ENCODE assay signal across 28 cellular contexts in the genomic region with DNA sequence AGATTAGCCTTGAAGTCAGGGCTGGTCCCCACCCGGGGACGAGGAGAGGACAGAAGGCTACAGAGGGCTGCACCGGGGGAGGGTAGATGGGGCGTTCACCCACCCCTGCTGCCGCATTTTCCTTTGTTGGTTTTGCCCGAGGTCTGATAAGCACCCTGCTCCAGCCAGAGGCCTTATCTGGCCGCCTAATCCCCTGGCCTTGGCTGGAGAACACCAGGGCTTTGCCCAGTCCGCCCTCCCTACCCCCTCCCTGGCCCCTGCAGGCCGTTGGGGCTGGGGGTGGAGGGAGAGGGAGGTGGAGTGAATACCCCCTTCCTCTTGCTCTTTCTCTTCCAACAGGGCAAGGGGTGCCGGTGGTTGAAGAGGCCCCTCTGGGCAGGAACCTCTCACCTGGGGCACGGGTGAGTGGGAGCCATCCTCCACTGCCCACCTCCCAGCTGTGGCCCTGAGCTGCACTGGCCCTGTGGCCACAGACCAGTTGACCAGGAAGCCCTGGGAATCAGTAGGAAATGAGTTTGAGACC. TPM values are rescaled to one million over a fixed set of nuclear protein-coding genes. Genes with fewer than 3 reads are reported as not detected.
DNase-seq lines count a peak whose midpoint lies in the region; ATAC-seq and TF ChIP-seq lines count a peak whose summit lies in the region.
"Had no signal": no experiment of that assay in that cellular context is flagged by ENCODE, and none has a peak within 500 bp of the region (broad histone marks: within the 10 kb centered on the region; RNA-seq: fewer than 3 reads in every experiment).

No MANE protein-coding gene starts in this region.

- H3K27ac ChIP-seq in WERI-Rb-1 (peak overlapping the region; percentile 99), transverse colon (no peak overlapping the region)
- H3K27ac ChIP-seq: 22Rv1, epithelial cell of prostate, HL-60, lower lobe of right lung had no signal

- H3K9me3 Mint-ChIP-seq in natural killer cell treated with Interleukin-12 subunit alpha and Interleukin-12 subunit beta and Interleukin-15 and Interleukin-18, amount 100 ng/mL, for 72 hours = no peaks in the 10 kb centered on the region
- H3K9me3 Mint-ChIP-seq: activated naive CD4-positive, alpha-beta T cell treated with anti-CD3 and anti-CD28 coated beads, Interleukin-2, amount 10 ng/mL, durations not matched to agents 7 days and 5 days; central memory CD8-positive, alpha-beta T cell; type B pancreatic cell had no signal

- H3K9me3 ChIP-seq in WERI-Rb-1 (ENCODE audit: severe bottlenecking) (no peaks in the 10 kb centered on the region), transverse colon (no peaks in the 10 kb centered on the region)
- H3K9me3 ChIP-seq: lower lobe of right lung had no signal

- no peak for TF ChIP-seq POLR2A in transverse colon (IDR thresholded peaks at IDR 0.05)

- peaks cover 0 to 5% of the 10 kb centered on the region in 2 donors for H3K4me1 Mint-ChIP-seq in natural killer cell treated with Interleukin-12 subunit alpha and Interleukin-12 subunit beta and Interleukin-15 and Interleukin-18, amount 100 ng/mL, for 72 hours (ENCODE audit: low read depth in 2 of 2)
- H3K4me1 Mint-ChIP-seq: activated naive CD4-positive, alpha-beta T cell treated with anti-CD3 and anti-CD28 coated beads, Interleukin-2, amount 10 ng/mL, durations not matched to agents 7 days and 5 days; central memory CD8-positive, alpha-beta T cell had no signal

- WGBS in transverse colon (ENCODE audit: low coverage in 1 of 2), 2 donors = 42% methylated on average over 11 of the region's 11 CpGs; no CpG with 5 or more reads in 1 of the 2 donors

- H3K36me3 Mint-ChIP-seq in natural killer cell treated with Interleukin-12 subunit alpha and Interleukin-12 subunit beta and Interleukin-15 and Interleukin-18, amount 100 ng/mL, for 72 hours = no peaks in the 10 kb centered on the region
- H3K36me3 Mint-ChIP-seq: activated naive CD4-positive, alpha-beta T cell treated with anti-CD3 and anti-CD28 coated beads, Interleukin-2, amount 10 ng/mL, durations not matched to agents 7 days and 5 days; type B pancreatic cell had no signal

- H3K27me3 Mint-ChIP-seq in natural killer cell treated with Interleukin-12 subunit alpha and Interleukin-12 subunit beta and Interleukin-15 and Interleukin-18, amount 100 ng/mL, for 72 hours = peaks cover 16 to 20% of the 10 kb centered on the region in 2 donors

- TF ChIP-seq CTCF in WERI-Rb-1 (IDR thresholded peaks at IDR 0.05; ENCODE audit: low read depth, low read length) (no peak), retinal pigment epithelial cell (conservative IDR thresholded peaks at IDR 0.05; ENCODE audit: low read depth, low read length) (no peak), transverse colon (IDR thresholded peaks at IDR 0.05) (no peak)

- in situ Hi-C loops in transverse colon (cut with MboI; ENCODE audit: low pct_ligation_motif_present in 1 of 4, low pct_unique_long_range_greater_than_20kb in 1 of 4, low sequenced_read_pairs in 3 of 4) = no loop called here

- DNase-seq in NCI-H82 (lab: John Stamatoyannopoulos, UW) = peak; percentile 54
- no peak for DNase-seq in NCI-H82 treated with DMSO at 0.1 percent for 48 hours (lab: John Stamatoyannopoulos, UW; ENCODE audit: unreplicated experiment)
- DNase-seq in WERI-Rb-1 = peak; percentile 94
- peak; percentile 56 for DNase-seq in left ventricle myocardium superior
- DNase-seq in retinal pigment epithelial cell (ENCODE audit: low read depth) = peak; percentile 23
- no peak for DNase-seq in H4 (ENCODE audit: low spot score)
- DNase-seq in natural killer cell treated with Interleukin-12 subunit alpha and Interleukin-12 subunit beta and Interleukin-15 and Interleukin-18, amount 100 ng/mL, for 72 hours (ENCODE audit: low spot score) = no peak
- no peak for DNase-seq in transverse colon
- DNase-seq: activated CD4-positive, alpha-beta T cell treated with anti-CD3 and anti-CD28 coated beads for 1 hour; activated naive CD4-positive, alpha-beta T cell treated with anti-CD3 and anti-CD28 coated beads, Interleukin-2, amount 10 ng/mL, durations not matched to agents 7 days and 5 days; activated T-cell treated with anti-CD3 and anti-CD28 coated beads, Interleukin-2, amount 50 U/mL, for 48 hours; aorta; foreskin fibroblast; GF-D8; hippocampal formation; IMR-90; lower lobe of right lung; NCI-H1105 treated with DMSO at 0.1 percent for 48 hours; NCI-H510A treated with DMSO at 0.1 percent for 48 hours; occipital lobe; RPMI8226; T1000 had no signal

- peak; percentile 68 for ATAC-seq in left ventricle myocardium superior
- no peak for ATAC-seq in natural killer cell treated with Interleukin-12 subunit alpha and Interleukin-12 subunit beta and Interleukin-15 and Interleukin-18, amount 100 ng/mL, for 72 hours
- ATAC-seq: lower lobe of right lung had no signal

- no peaks in the 10 kb centered on the region for H3K4me1 ChIP-seq in transverse colon

- TF ChIP-seq EP300 in transverse colon (IDR thresholded peaks at IDR 0.05; ENCODE audit: low read depth) = no peak

- H3K4me3 ChIP-seq in WERI-Rb-1 (ENCODE audit: low read depth, low read length) = peak overlapping the region; percentile 35
- no peak overlapping the region for H3K4me3 ChIP-seq in retinal pigment epithelial cell (ENCODE audit: low read length)
- no peak overlapping the region for H3K4me3 ChIP-seq in transverse colon
- H3K4me3 ChIP-seq: lower lobe of right lung had no signal

- H3K27me3 ChIP-seq in WERI-Rb-1 (ENCODE audit: insufficient read depth, low read depth, severe bottlenecking) (no peaks in the 10 kb centered on the region), transverse colon (peaks cover 67% of the 10 kb centered on the region)

- H3K4me3 Mint-ChIP-seq in natural killer cell treated with Interleukin-12 subunit alpha and Interleukin-12 subunit beta and Interleukin-15 and Interleukin-18, amount 100 ng/mL, for 72 hours = no peak overlapping the region
- H3K4me3 Mint-ChIP-seq: activated naive CD4-positive, alpha-beta T cell treated with anti-CD3 and anti-CD28 coated beads, Interleukin-2, amount 10 ng/mL, durations not matched to agents 7 days and 5 days; central memory CD8-positive, alpha-beta T cell; type B pancreatic cell had no signal

- H3K27ac Mint-ChIP-seq in natural killer cell treated with Interleukin-12 subunit alpha and Interleukin-12 subunit beta and Interleukin-15 and Interleukin-18, amount 100 ng/mL, for 72 hours = no peak overlapping the region
- H3K27ac Mint-ChIP-seq: activated naive CD4-positive, alpha-beta T cell treated with anti-CD3 and anti-CD28 coated beads, Interleukin-2, amount 10 ng/mL, durations not matched to agents 7 days and 5 days had no signal

- no peaks in the 10 kb centered on the region for H3K36me3 ChIP-seq in WERI-Rb-1
- H3K36me3 ChIP-seq in transverse colon = no peaks in the 10 kb centered on the region
- H3K36me3 ChIP-seq: lower lobe of right lung had no signal

- intact Hi-C loops in left ventricle myocardium superior (cut with micrococcal nuclease) = no loop called here
- intact Hi-C loops in transverse colon (cut with DNase I; ENCODE audit: low total_unique reads) = no loop called here

RNA-seq across cellular contexts. Expression of a gene that starts 11.8 kb away (rescaled TPM):
- 18.1 TPM for total RNA-seq in left ventricle myocardium superior
- total RNA-seq in H4 (2014; rRNA removed; shearing (Covaris generic)) = 0.10 and 0.41 TPM in 2 replicates
- total RNA-seq in natural killer cell treated with Interleukin-12 subunit alpha and Interleukin-12 subunit beta and Interleukin-15 and Interleukin-18, amount 100 ng/mL, for 72 hours = not detected
- not detected for total RNA-seq in transverse colon
- total RNA-seq: IMR-90, renal cortical epithelial cell had no signal

Comparison
In these comparisons a context has a peak if more than half of its experiments do, and no peak if none do; other contexts are left out.
1. DNase-seq: peak in NCI-H82 (single experiment), WERI-Rb-1 (single experiment), left ventricle myocardium superior (single experiment) and retinal pigment epithelial cell (single experiment); none in NCI-H82 treated with DMSO at 0.1 percent for 48 hours (single experiment), H4 (single experiment), natural killer cell treated with Interleukin-12 subunit alpha and Interleukin-12 subunit beta and Interleukin-15 and Interleukin-18, amount 100 ng/mL, for 72 hours (single experiment) and transverse colon (single experiment).
2. RNA of a gene that starts 11.8 kb away (total RNA-seq): 18.1 TPM in left ventricle myocardium superior (single experiment); 0.10 to 0.41 TPM in H4, not detected in natural killer cell treated with Interleukin-12 subunit alpha and Interleukin-12 subunit beta and Interleukin-15 and Interleukin-18, amount 100 ng/mL, for 72 hours and not detected in transverse colon; every median in the first group is over 10 times any median in the second.